15 cellular contexts compared by ENCODE assay signal in the genomic region with DNA sequence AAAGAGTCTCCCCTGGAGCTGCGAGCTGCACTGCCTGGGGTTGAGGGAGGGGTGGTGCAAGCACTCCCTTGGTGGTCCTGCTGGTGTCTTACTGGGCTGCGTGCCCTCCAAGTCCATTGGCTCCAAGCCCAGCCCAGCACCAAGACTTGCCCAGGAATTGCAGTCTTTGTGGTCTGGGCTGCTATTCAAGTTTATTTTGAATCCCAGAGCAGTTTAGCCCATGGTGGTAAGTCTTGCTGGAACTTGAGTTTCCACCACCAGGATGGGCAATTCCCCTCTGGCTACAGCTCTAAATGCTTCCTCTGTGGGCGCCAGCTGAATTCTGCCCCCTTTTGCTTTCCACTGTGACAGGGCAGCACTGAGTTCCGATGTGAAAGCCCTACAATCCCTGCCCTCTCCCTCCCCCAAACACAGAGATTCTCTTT. TPM values are rescaled to one million over a fixed set of nuclear protein-coding genes. Genes with fewer than 3 reads are reported as not detected.
DNase-seq lines count a peak whose midpoint lies in the region; ATAC-seq and TF ChIP-seq lines count a peak whose summit lies in the region.
"Had no signal": no experiment of that assay in that cellular context is flagged by ENCODE, and none has a peak within 500 bp of the region (broad histone marks: within the 10 kb centered on the region; RNA-seq: fewer than 3 reads in every experiment).

No MANE protein-coding gene starts in this region.

- peaks cover 4% of the 10 kb centered on the region; the same call in 1 of the 2 replicates for H3K4me1 ChIP-seq in HEK293 (ENCODE audit: control insufficient read depth, insufficient read depth, low read length)

- CTCF ChIA-PET in HEK293 (lab: Yijun Ruan, JAX): no interaction called here
- CTCF ChIA-PET in activated CD4-positive, alpha-beta T cell treated with anti-CD3 and anti-CD28 coated beads, Interleukin-2, amount 10 ng/mL, durations not matched to agents 7 days and 5 days (lab: Charles Lee): no interaction called here

- no peak overlapping the region for H3K27ac Mint-ChIP-seq in activated CD4-positive, alpha-beta T cell treated with anti-CD3 and anti-CD28 coated beads, Interleukin-2, amount 10 ng/mL, durations not matched to agents 7 days and 5 days

- H3K4me3 Mint-ChIP-seq in activated CD4-positive, alpha-beta T cell treated with anti-CD3 and anti-CD28 coated beads, Interleukin-2, amount 10 ng/mL, durations not matched to agents 7 days and 5 days: no peak overlapping the region
- H3K4me3 Mint-ChIP-seq: activated CD8-positive, alpha-beta T cell treated with anti-CD3 and anti-CD28 coated beads for 36 hours had no signal

- peaks cover 14% of the 10 kb centered on the region for H3K9me3 Mint-ChIP-seq in activated CD4-positive, alpha-beta T cell treated with anti-CD3 and anti-CD28 coated beads, Interleukin-2, amount 10 ng/mL, durations not matched to agents 7 days and 5 days

- peaks cover 10% of the 10 kb centered on the region for H3K36me3 Mint-ChIP-seq in activated CD4-positive, alpha-beta T cell treated with anti-CD3 and anti-CD28 coated beads, Interleukin-2, amount 10 ng/mL, durations not matched to agents 7 days and 5 days (ENCODE audit: low read depth)

- no peak overlapping the region for H3K4me3 ChIP-seq in HEK293 (ENCODE audit: low read depth, low read length)
- H3K4me3 ChIP-seq: tibial nerve had no signal

- H3K4me1 Mint-ChIP-seq in activated CD4-positive, alpha-beta T cell treated with anti-CD3 and anti-CD28 coated beads, Interleukin-2, amount 10 ng/mL, durations not matched to agents 7 days and 5 days: peaks cover 13% of the 10 kb centered on the region

- no peaks in the 10 kb centered on the region for H3K36me3 ChIP-seq in HEK293 (ENCODE audit: control insufficient read depth in 2 of 2, insufficient read depth in 1 of 2, low read length in 2 of 2)

- no peak for TF ChIP-seq CTCF in HEK293 (tag by site-specific recombination; IDR thresholded peaks at IDR 0.05)

- no peak overlapping the region for H3K27ac ChIP-seq in HEK293 (ENCODE audit: extremely low read depth, low read depth, low read length)
- H3K27ac ChIP-seq: tibial nerve had no signal

- POLR2A ChIA-PET in HEK293 (lab: Yijun Ruan, JAX): no interaction called here
- POLR2A ChIA-PET in activated CD4-positive, alpha-beta T cell treated with anti-CD3 and anti-CD28 coated beads, Interleukin-2, amount 10 ng/mL, durations not matched to agents 7 days and 5 days (lab: Charles Lee): interaction anchor here (0.6 kb wide), 1 partner anchor 31 kb away, joined by 3 read pairs; no protein-coding TSS in a partner anchor

- no peak for ATAC-seq in HG02938 (IDR thresholded peaks at IDR 0.05; ENCODE audit: unreplicated experiment)
- ATAC-seq: activated CD8-positive, alpha-beta T cell treated with anti-CD3 and anti-CD28 coated beads for 36 hours had no signal

- no peaks in the 10 kb centered on the region for H3K9me3 ChIP-seq in HEK293 (ENCODE audit: control insufficient read depth, insufficient read depth, low read depth, low read length)

- DNase-seq in A172 (ENCODE audit: low spot score) (peak; percentile 10), brain pericyte (ENCODE audit: low read depth, low spot score) (peak; percentile 49), iris pigment epithelial cell (ENCODE audit: low read depth) (peak; percentile 55), HuH-7 (ENCODE audit: low spot score) (no peak), activated gamma-delta T cell treated with Interleukin-2 at 50 U/mL for 16 hours (no peak)
- no peak for DNase-seq in activated CD4-positive, alpha-beta T cell treated with anti-CD3 and anti-CD28 coated beads, Interleukin-2, amount 10 ng/mL, durations not matched to agents 7 days and 5 days
- DNase-seq: activated CD8-positive, alpha-beta T cell treated with anti-CD3 and anti-CD28 coated beads for 36 hours; activated effector memory CD4-positive, alpha-beta T cell treated with Interleukin-2 at 50 U/mL for 16 hours; DMS153; NCI-H1105 treated with DMSO at 0.1 percent for 48 hours; NCI-H526 treated with DMSO at 0.1 percent for 48 hours; stimulated activated CD4-positive, alpha-beta T cell treated with anti-CD3 and anti-CD28 coated beads, Interleukin-15, amount 100 ng/mL, for 24 hours had no signal

- no peaks in the 10 kb centered on the region for H3K27me3 Mint-ChIP-seq in activated CD4-positive, alpha-beta T cell treated with anti-CD3 and anti-CD28 coated beads, Interleukin-2, amount 10 ng/mL, durations not matched to agents 7 days and 5 days
- H3K27me3 Mint-ChIP-seq: activated CD8-positive, alpha-beta T cell treated with anti-CD3 and anti-CD28 coated beads for 36 hours had no signal

TF ChIP-seq in HEK293, 187 proteins besides CTCF, POLR2A, EP300 and RAD21 (continues in another document):
- 0 out of 2 replicates have a peak, but pooled peaks have one; percentile 33 for TF ChIP-seq ZBTB8A (tag by site-specific recombination; IDR thresholded peaks at IDR 0.05)
- no peak for TF ChIP-seq ZNF544 (tag by site-specific recombination; IDR thresholded peaks at IDR 0.05)
- no peak for TF ChIP-seq BCL11A (tag by site-specific recombination; IDR thresholded peaks at IDR 0.05; ENCODE audit: low read depth)
- no peak for TF ChIP-seq ZNF561 (tag by site-specific recombination; IDR thresholded peaks at IDR 0.05; ENCODE audit: borderline replicate concordance)
- TF ChIP-seq RBAK (tag by site-specific recombination; IDR thresholded peaks at IDR 0.05): no peak
- peak; percentile 39; the same call in 1 of the 2 replicates for TF ChIP-seq ZNF423 (tag by site-specific recombination; IDR thresholded peaks at IDR 0.05)
- TF ChIP-seq, protein P1, sequence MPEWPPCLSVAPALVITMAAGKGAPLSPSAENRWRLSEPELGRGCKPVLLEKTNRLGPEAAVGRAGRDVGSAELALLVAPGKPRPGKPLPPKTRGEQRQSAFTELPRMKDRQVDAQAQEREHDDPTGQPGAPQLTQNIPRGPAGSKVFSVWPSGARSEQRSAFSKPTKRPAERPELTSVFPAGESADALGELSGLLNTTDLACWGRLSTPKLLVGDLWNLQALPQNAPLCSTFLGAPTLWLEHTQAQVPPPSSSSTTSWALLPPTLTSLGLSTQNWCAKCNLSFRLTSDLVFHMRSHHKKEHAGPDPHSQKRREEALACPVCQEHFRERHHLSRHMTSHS (tag by site-specific recombination; IDR thresholded peaks at IDR 0.05): no peak
- no peak for TF ChIP-seq ZNF785 (tag by site-specific recombination; IDR thresholded peaks at IDR 0.05)
- TF ChIP-seq ZNF221 (tag by site-specific recombination; IDR thresholded peaks at IDR 0.05; ENCODE audit: borderline replicate concordance): no peak
- TF ChIP-seq FEZF1 (tag by site-specific recombination; IDR thresholded peaks at IDR 0.05): no peak
- peak; percentile 74 for TF ChIP-seq ZIC2 (tag by site-specific recombination; IDR thresholded peaks at IDR 0.05)
- TF ChIP-seq, protein P2, sequence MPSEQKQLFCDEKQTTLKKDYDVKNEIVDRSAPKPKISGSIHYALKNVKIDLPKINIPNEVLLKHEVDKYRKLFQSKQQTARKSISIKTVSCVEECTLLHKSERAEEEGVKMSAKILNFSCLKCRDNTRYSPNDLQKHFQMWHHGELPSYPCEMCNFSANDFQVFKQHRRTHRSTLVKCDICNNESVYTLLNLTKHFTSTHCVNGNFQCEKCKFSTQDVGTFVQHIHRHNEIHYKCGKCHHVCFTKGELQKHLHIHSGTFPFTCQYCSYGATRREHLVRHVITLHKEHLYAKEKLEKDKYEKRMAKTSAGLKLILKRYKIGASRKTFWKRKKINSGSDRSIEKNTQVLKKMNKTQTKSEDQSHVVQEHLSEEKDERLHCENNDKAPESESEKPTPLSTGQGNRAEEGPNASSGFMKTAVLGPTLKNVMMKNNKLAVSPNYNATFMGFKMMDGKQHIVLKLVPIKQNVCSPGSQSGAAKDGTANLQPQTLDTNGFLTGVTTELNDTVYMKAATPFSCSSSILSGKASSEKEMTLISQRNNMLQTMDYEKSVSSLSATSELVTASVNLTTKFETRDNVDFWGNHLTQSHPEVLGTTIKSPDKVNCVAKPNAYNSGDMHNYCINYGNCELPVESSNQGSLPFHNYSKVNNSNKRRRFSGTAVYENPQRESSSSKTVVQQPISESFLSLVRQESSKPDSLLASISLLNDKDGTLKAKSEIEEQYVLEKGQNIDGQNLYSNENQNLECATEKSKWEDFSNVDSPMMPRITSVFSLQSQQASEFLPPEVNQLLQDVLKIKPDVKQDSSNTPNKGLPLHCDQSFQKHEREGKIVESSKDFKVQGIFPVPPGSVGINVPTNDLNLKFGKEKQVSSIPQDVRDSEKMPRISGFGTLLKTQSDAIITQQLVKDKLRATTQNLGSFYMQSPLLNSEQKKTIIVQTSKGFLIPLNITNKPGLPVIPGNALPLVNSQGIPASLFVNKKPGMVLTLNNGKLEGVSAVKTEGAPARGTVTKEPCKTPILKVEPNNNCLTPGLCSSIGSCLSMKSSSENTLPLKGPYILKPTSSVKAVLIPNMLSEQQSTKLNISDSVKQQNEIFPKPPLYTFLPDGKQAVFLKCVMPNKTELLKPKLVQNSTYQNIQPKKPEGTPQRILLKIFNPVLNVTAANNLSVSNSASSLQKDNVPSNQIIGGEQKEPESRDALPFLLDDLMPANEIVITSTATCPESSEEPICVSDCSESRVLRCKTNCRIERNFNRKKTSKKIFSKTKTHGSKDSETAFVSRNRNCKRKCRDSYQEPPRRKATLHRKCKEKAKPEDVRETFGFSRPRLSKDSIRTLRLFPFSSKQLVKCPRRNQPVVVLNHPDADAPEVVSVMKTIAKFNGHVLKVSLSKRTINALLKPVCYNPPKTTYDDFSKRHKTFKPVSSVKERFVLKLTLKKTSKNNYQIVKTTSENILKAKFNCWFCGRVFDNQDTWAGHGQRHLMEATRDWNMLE (tag by site-specific recombination; conservative IDR thresholded peaks at IDR 0.05; ENCODE audit: low read depth): no peak
- TF ChIP-seq ZNF132 (tag by site-specific recombination; IDR thresholded peaks at IDR 0.05; ENCODE audit: borderline replicate concordance): no peak
- TF ChIP-seq ZNF37A (tag by site-specific recombination; IDR thresholded peaks at IDR 0.05): no peak

RNA-seq across cellular contexts. Expression of gene GALNT11, which starts 25.1 kb away (rescaled TPM):
- total RNA-seq in A172 (2014; rRNA removed; shearing (Covaris generic)): 57.6 and 73.5 TPM in 2 replicates
- 10 to 100 TPM; 17.3 to 18.9 TPM for total RNA-seq in activated CD4-positive, alpha-beta T cell treated with anti-CD3 and anti-CD28 coated beads, Interleukin-2, amount 10 ng/mL, durations not matched to agents 7 days and 5 days

Comparison
In these comparisons a context has a peak if more than half of its experiments do, and no peak if none do; other contexts are left out.
1. DNase-seq: peak in A172 (single experiment), brain pericyte (single experiment) and iris pigment epithelial cell (single experiment); none in activated CD4-positive, alpha-beta T cell treated with anti-CD3 and anti-CD28 coated beads, Interleukin-2, amount 10 ng/mL, durations not matched to agents 7 days and 5 days (single experiment), HuH-7 (single experiment) and activated gamma-delta T cell treated with Interleukin-2 at 50 U/mL for 16 hours (single experiment).